8 cellular contexts compared by ENCODE assay signal in the genomic region with DNA sequence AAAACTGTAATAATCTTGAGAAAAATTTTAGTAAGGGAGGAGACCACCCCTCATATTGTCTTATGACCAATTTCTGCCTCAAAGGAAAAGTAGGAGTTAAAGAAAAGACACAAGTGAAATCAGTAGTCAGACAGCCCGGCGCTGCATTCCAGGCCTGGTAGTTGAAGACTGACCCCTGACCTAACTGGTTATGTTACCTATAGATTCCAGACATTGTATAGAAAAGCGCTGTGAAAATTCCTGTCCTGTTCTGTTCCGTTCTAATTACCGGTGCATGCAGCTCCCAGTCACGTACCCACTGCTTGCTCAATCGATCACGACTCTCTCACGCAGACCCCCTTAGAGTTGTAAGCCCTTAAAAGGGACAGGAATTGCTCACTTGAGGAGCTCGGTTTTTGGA.
DNase-seq lines count a peak whose midpoint lies in the region; ATAC-seq, FAIRE-seq and TF ChIP-seq lines count a peak whose summit lies in the region.
"Not testable (repeated sequence)": the region's sequence is repeated elsewhere in the genome, so short reads cannot be mapped to it uniquely, and the experiment has no call there.

No MANE protein-coding gene starts in this region.

- H3K23me2 ChIP-seq in H1 (ENCODE audit: low read depth, low read length): not testable (repeated sequence)

- TF ChIP-seq EP300 in H1 (IDR thresholded peaks at IDR 0.05; ENCODE audit: borderline replicate concordance in 1 of 2, low read depth in 2 of 2, low read length in 2 of 2): not testable (repeated sequence)

- not testable (repeated sequence) for H3K18ac ChIP-seq in H1 (ENCODE audit: extremely low read depth, low read length); trophoblast cell (ENCODE audit: low read length)

- H3K27ac ChIP-seq in GM23338 (ENCODE audit: low read depth); H1 (ENCODE audit: low read depth, low read length): not testable (repeated sequence)
- peak overlapping the region; percentile 93 for H3K27ac ChIP-seq in trophoblast cell (ENCODE audit: low read depth, low read length)

- H2BK20ac ChIP-seq in H1 (ENCODE audit: low read length): not testable (repeated sequence)

- H4K8ac ChIP-seq in H1 (ENCODE audit: extremely low read depth, insufficient read depth, low read length); trophoblast cell (ENCODE audit: low read depth, low read length): not testable (repeated sequence)

- BruUV-seq in Calu3 (replicated peaks; lab: Mats Ljungman, UMichigan): not testable (repeated sequence)

- H2BK12ac ChIP-seq in H1 (ENCODE audit: low read depth, low read length); trophoblast cell (ENCODE audit: low read length): not testable (repeated sequence)

- not testable (repeated sequence) for DNase-seq in Calu3; H1 (ENCODE audit: low read depth in 1 of 2, low spot score in 2 of 2); mesothelial cell of epicardium (ENCODE audit: low spot score in 2 of 2, unreplicated experiment in 2 of 2); type B pancreatic cell (ENCODE audit: extremely low spot score, unreplicated experiment)
- DNase-seq in GM23338 (ENCODE audit: low spot score) (peak; percentile 8), WTC11 (ENCODE audit: low spot score) (peak; percentile 11), islet precursor cell (peak; percentile 85), trophoblast cell (peak; percentile 68 to 80)

- WGBS in H1 (ENCODE audit: extremely low coverage in 1 of 2, insufficient coverage in 1 of 2, insufficient read length in 1 of 2, insufficient replicate concordance in 2 of 2, low coverage in 1 of 2, low lambda C conversion rate in 2 of 2, missing lambda C conversion rate in 1 of 2), 2 experiments: 96% methylated on average over 10 of the region's 10 CpGs; no CpG with 5 or more reads in 1 of the 2 experiments
- no CpG with 5 or more reads among the region's 10 CpGs for WGBS in trophoblast cell (ENCODE audit: extremely low coverage, insufficient coverage, insufficient read length)

- H3K23ac ChIP-seq in H1 (ENCODE audit: insufficient read length); trophoblast cell (ENCODE audit: low read length): not testable (repeated sequence)

- H3K4me2 ChIP-seq in GM23338; H1 (ENCODE audit: insufficient read depth in 1 of 2, low read depth in 2 of 2, low read length in 2 of 2); trophoblast cell (ENCODE audit: low read length): not testable (repeated sequence)

- H2AK5ac ChIP-seq in H1 (ENCODE audit: low read depth, low read length); trophoblast cell (ENCODE audit: low read length): not testable (repeated sequence)

- H3K79me1 ChIP-seq in H1 (ENCODE audit: low read depth, low read length): not testable (repeated sequence)
- peaks cover 28% of the 10 kb centered on the region for H3K79me1 ChIP-seq in trophoblast cell (ENCODE audit: low read length)

- not testable (repeated sequence) for H3K27ac Mint-ChIP-seq in Calu3 (ENCODE audit: unreplicated experiment); GM23338; type B pancreatic cell
- peak overlapping the region; percentile 13; the same call in 1 of the 2 replicates for H3K27ac Mint-ChIP-seq in WTC11
- H3K27ac Mint-ChIP-seq in mesothelial cell of epicardium: peak overlapping the region; percentile 62

- CTCF ChIA-PET in Calu3 (lab: Charles Lee): interaction anchor here (0.6 to 0.9 kb wide), 3 partner anchors 33 to 68 kb away, joined by 3 to 6 read pairs (median 3); no protein-coding TSS in a partner anchor
- CTCF ChIA-PET in WTC11 (lab: Charles Lee); H1 (lab: Charles Lee; ENCODE audit: partially characterized antibody): not testable (repeated sequence)

- POLR2A ChIA-PET in WTC11 (lab: Charles Lee); H1 (lab: Charles Lee; ENCODE audit: partially characterized antibody): not testable (repeated sequence)

- intact Hi-C loops in Calu3 (cut with micrococcal nuclease; ENCODE audit: unreplicated experiment): not testable (repeated sequence)

- TF ChIP-seq RAD21 in H1 (IDR thresholded peaks at IDR 0.05 in 1 of 2, conservative IDR thresholded peaks at IDR 0.05 in 1 of 2; ENCODE audit: low read depth in 2 of 2, low read length in 2 of 2): not testable (repeated sequence)

- peak overlapping the region; percentile 17 for H3K4me3 Mint-ChIP-seq in Calu3 (ENCODE audit: low read depth, unreplicated experiment)
- not testable (repeated sequence) for H3K4me3 Mint-ChIP-seq in GM23338, WTC11, mesothelial cell of epicardium
- H3K4me3 Mint-ChIP-seq in type B pancreatic cell: peak overlapping the region; percentile 32

- H3K9me3 Mint-ChIP-seq in Calu3 (ENCODE audit: low read depth, unreplicated experiment); GM23338; type B pancreatic cell: not testable (repeated sequence)
- peaks cover 31% of the 10 kb centered on the region for H3K9me3 Mint-ChIP-seq in WTC11
- peaks cover 27% of the 10 kb centered on the region for H3K9me3 Mint-ChIP-seq in mesothelial cell of epicardium

- H3K14ac ChIP-seq in H1 (ENCODE audit: insufficient read length); trophoblast cell (ENCODE audit: low read length): not testable (repeated sequence)

- H4K20me1 ChIP-seq in GM23338 (replicated peaks; ENCODE audit: insufficient read depth); H1 (replicated peaks in 1 of 2; ENCODE audit: control insufficient read depth in 1 of 2, insufficient read depth in 2 of 2, low read length in 2 of 2): not testable (repeated sequence)

- H3K56ac ChIP-seq in H1 (replicated peaks; ENCODE audit: insufficient read length, low read depth, low read length): not testable (repeated sequence)

- not testable (repeated sequence) for H3K4me3 ChIP-seq in GM23338; H1 (ENCODE audit: extremely low read depth in 1 of 4, insufficient read depth in 2 of 4, low read depth in 3 of 4, low read length in 4 of 4); trophoblast cell (ENCODE audit: low read depth, low read length)

- not testable (repeated sequence) for H3K27me3 Mint-ChIP-seq in Calu3 (ENCODE audit: unreplicated experiment); GM23338 (ENCODE audit: insufficient read depth, low read depth, poor library complexity); WTC11 (ENCODE audit: low read depth); mesothelial cell of epicardium (ENCODE audit: low read depth); type B pancreatic cell

- H3K9ac ChIP-seq in H1 (replicated peaks in 1 of 4; ENCODE audit: extremely low read depth in 1 of 4, low read depth in 3 of 4, low read length in 3 of 4); trophoblast cell (ENCODE audit: low read length): not testable (repeated sequence)

- FAIRE-seq in H1 (lab: Jason Lieb, UNC): not testable (repeated sequence)

- not testable (repeated sequence) for H3K36me3 Mint-ChIP-seq in Calu3 (ENCODE audit: insufficient read depth, unreplicated experiment); GM23338 (ENCODE audit: low read depth); WTC11; mesothelial cell of epicardium; type B pancreatic cell

- H3K9me2 ChIP-seq in GM23338 (ENCODE audit: insufficient read depth): peaks cover 16% of the 10 kb centered on the region

- not testable (repeated sequence) for H3F3A ChIP-seq in GM23338 (replicated peaks; ENCODE audit: low read depth)

- H4K91ac ChIP-seq in H1 (replicated peaks; ENCODE audit: insufficient read length, low read length); trophoblast cell (ENCODE audit: low read depth, low read length): not testable (repeated sequence)

- not testable (repeated sequence) for H3K27me3 ChIP-seq in GM23338 (ENCODE audit: insufficient read depth); H1 (replicated peaks in 1 of 4; ENCODE audit: control insufficient read depth in 3 of 4, extremely low read depth in 1 of 4, insufficient read depth in 3 of 4, low read length in 3 of 4); trophoblast cell (ENCODE audit: insufficient read depth, low read length)

- H2AFZ ChIP-seq in GM23338 (peak overlapping the region; percentile 57; the same call in 1 of the 2 replicates), H1 (ENCODE audit: low read length) (peak overlapping the region; percentile 68)
- H2AFZ ChIP-seq in trophoblast cell (ENCODE audit: insufficient read depth, low read length, poor library complexity): not testable (repeated sequence)

- H3K4me1 Mint-ChIP-seq in Calu3 (ENCODE audit: low read depth, unreplicated experiment) (peaks cover 52% of the 10 kb centered on the region), WTC11 (peaks cover 27% of the 10 kb centered on the region), mesothelial cell of epicardium (peaks cover 12% of the 10 kb centered on the region), type B pancreatic cell (ENCODE audit: unreplicated experiment) (peaks cover 23% of the 10 kb centered on the region)
- H3K4me1 Mint-ChIP-seq in GM23338: not testable (repeated sequence)

- not testable (repeated sequence) for H3K9me3 ChIP-seq in H1 (ENCODE audit: insufficient read depth in 2 of 2, low read depth in 1 of 2, low read length in 1 of 2); trophoblast cell (ENCODE audit: insufficient read depth, low read depth, low read length)

- H3K4me1 ChIP-seq in GM23338 (ENCODE audit: insufficient read depth); H1 (replicated peaks in 1 of 4; ENCODE audit: control insufficient read depth in 3 of 4, insufficient read depth in 4 of 4, low read length in 3 of 4); trophoblast cell (ENCODE audit: control insufficient read depth in 1 of 2, insufficient read depth in 2 of 2, low read length in 2 of 2): not testable (repeated sequence)

- not testable (repeated sequence) for TF ChIP-seq CTCF in Calu3 (IDR thresholded peaks at IDR 0.05; ENCODE audit: unreplicated experiment); GM23338 (conservative IDR thresholded peaks at IDR 0.05; ENCODE audit: low read depth in 2 of 2); WTC11 (IDR thresholded peaks at IDR 0.05); H1 (IDR thresholded peaks at IDR 0.05; ENCODE audit: control extremely low read depth in 1 of 3, insufficient read depth in 1 of 3, low read depth in 1 of 3, low read length in 3 of 3); mesothelial cell of epicardium (IDR thresholded peaks at IDR 0.05; ENCODE audit: unreplicated experiment); type B pancreatic cell (conservative IDR thresholded peaks at IDR 0.05)

- H3K36me3 ChIP-seq in GM23338 (ENCODE audit: insufficient read depth); H1 (ENCODE audit: control insufficient read depth in 2 of 4, insufficient read depth in 4 of 4, low read length in 3 of 4); trophoblast cell (ENCODE audit: control insufficient read depth in 1 of 2, insufficient read depth in 2 of 2, low read length in 2 of 2): not testable (repeated sequence)

- H3K4ac ChIP-seq in H1 (replicated peaks; ENCODE audit: insufficient read length, low read depth, low read length); trophoblast cell (ENCODE audit: low read depth, low read length): not testable (repeated sequence)

- not testable (repeated sequence) for H3K79me2 ChIP-seq in GM23338 (replicated peaks; ENCODE audit: insufficient read depth); H1 (ENCODE audit: control insufficient read depth in 1 of 2, insufficient read depth in 2 of 2, low read length in 2 of 2); trophoblast cell (ENCODE audit: control insufficient read depth, insufficient read depth, low read length, poor library complexity)

- TF ChIP-seq POLR2A in H1 (IDR thresholded peaks at IDR 0.05; ENCODE audit: control extremely low read depth in 1 of 2, low read depth in 2 of 2, low read length in 2 of 2): not testable (repeated sequence)

- not testable (repeated sequence) for H4K12ac ChIP-seq in trophoblast cell (ENCODE audit: low read depth, low read length)

- not testable (repeated sequence) for H2BK15ac ChIP-seq in H1 (ENCODE audit: low read length)

- not testable (repeated sequence) for H2BK120ac ChIP-seq in H1 (replicated peaks; ENCODE audit: low read depth, low read length)
- peak overlapping the region; percentile 1 for H2BK120ac ChIP-seq in trophoblast cell (ENCODE audit: insufficient read depth, low read length, poor library complexity)

- H4K5ac ChIP-seq in H1 (ENCODE audit: insufficient read length, low read depth, low read length): not testable (repeated sequence)

- ATAC-seq in GM23338, WTC11: not testable (repeated sequence)

- H2BK5ac ChIP-seq in H1 (ENCODE audit: low read depth, low read length); trophoblast cell (ENCODE audit: low read depth, low read length, poor library complexity): not testable (repeated sequence)
